2 cellular contexts compared by ENCODE assay signal in genomic region chr1:203178083-203178482, GRCh38.
TF ChIP-seq lines count a peak whose summit lies in the region.

No MANE protein-coding gene starts in this region.

TF ChIP-seq in A549, 52 proteins besides CTCF, POLR2A, EP300 and RAD21:
- TF ChIP-seq TFCP2L1 (CRISPR knock-in tag; IDR thresholded peaks at IDR 0.05) (no peak), FOSL2 (IDR thresholded peaks at IDR 0.05) (0 out of 2 replicates have a peak, but pooled peaks have one; percentile 8), FOSL2 (CRISPR knock-in tag; IDR thresholded peaks at IDR 0.05) (no peak)

TF ChIP-seq in SK-N-SH treated with all-trans-retinoic acid at 6 μM for 48 hours, 23 proteins besides CTCF, POLR2A, EP300 and RAD21:
- no peak for TF ChIP-seq RARB (CRISPR knock-in tag; IDR thresholded peaks at IDR 0.05)
- no peak for TF ChIP-seq CREB5 (CRISPR knock-in tag; IDR thresholded peaks at IDR 0.05; ENCODE audit: low read depth)
- TF ChIP-seq TOX (CRISPR knock-in tag; IDR thresholded peaks at IDR 0.05; ENCODE audit: borderline replicate concordance), result no peak
- TF ChIP-seq ARNTL (CRISPR knock-in tag; IDR thresholded peaks at IDR 0.05; ENCODE audit: borderline replicate concordance, low read depth), result no peak
- no peak for TF ChIP-seq PATZ1 (CRISPR knock-in tag; IDR thresholded peaks at IDR 0.05; ENCODE audit: borderline replicate concordance)
- no peak for TF ChIP-seq ZNF70 (CRISPR knock-in tag; IDR thresholded peaks at IDR 0.05)
- no peak for TF ChIP-seq ESRRG (CRISPR knock-in tag; IDR thresholded peaks at IDR 0.05)
- no peak for TF ChIP-seq POU6F1 (CRISPR knock-in tag; IDR thresholded peaks at IDR 0.05; ENCODE audit: borderline replicate concordance, low read depth)
- no peak for TF ChIP-seq ZFP3 (CRISPR knock-in tag; IDR thresholded peaks at IDR 0.05)
- no peak for TF ChIP-seq CSRNP3 (CRISPR knock-in tag; IDR thresholded peaks at IDR 0.05)
- no peak for TF ChIP-seq ZC3H10 (CRISPR knock-in tag; IDR thresholded peaks at IDR 0.05)
- no peak for TF ChIP-seq ZFP30 (CRISPR knock-in tag; IDR thresholded peaks at IDR 0.05)
- TF ChIP-seq BACH2 (CRISPR knock-in tag; IDR thresholded peaks at IDR 0.05; ENCODE audit: borderline replicate concordance), result no peak
- TF ChIP-seq ISL1 (CRISPR knock-in tag; IDR thresholded peaks at IDR 0.05), result no peak
- TF ChIP-seq SNAI2 (CRISPR knock-in tag; IDR thresholded peaks at IDR 0.05), result no peak
- TF ChIP-seq CSDC2 (CRISPR knock-in tag; IDR thresholded peaks at IDR 0.05), result no peak
- TF ChIP-seq TCF4 (CRISPR knock-in tag; IDR thresholded peaks at IDR 0.05; ENCODE audit: borderline replicate concordance), result no peak
- no peak for TF ChIP-seq ZNF8 (CRISPR knock-in tag; IDR thresholded peaks at IDR 0.05)
- no peak for TF ChIP-seq ZNF565 (CRISPR knock-in tag; conservative IDR thresholded peaks at IDR 0.05; ENCODE audit: low read depth)
